Comparison of ENCODE assay signal across 2 cellular contexts in genomic region chr11:57207160-57207559, GRCh38.
A peak's percentile ranks its signal among the peaks of the same experiment; 100 is the strongest.
TF ChIP-seq lines count a peak whose summit lies in the region.

No MANE protein-coding gene starts in this region.

TF ChIP-seq in liver, 16 proteins besides CTCF, POLR2A, EP300 and RAD21:
- TF ChIP-seq ZBTB33 (IDR thresholded peaks at IDR 0.05), result no peak
- no peak for TF ChIP-seq TAF1 (conservative IDR thresholded peaks at IDR 0.05)
- peak; percentile 55 for TF ChIP-seq NR2F2 (IDR thresholded peaks at IDR 0.05)
- no peak for TF ChIP-seq SP1 (IDR thresholded peaks at IDR 0.05)
TF ChIP-seq in liver: peak in this region for 1.

TF ChIP-seq in HepG2, 621 proteins besides CTCF, POLR2A, EP300 and RAD21:
- TF ChIP-seq ZNF781 (CRISPR knock-in tag; IDR thresholded peaks at IDR 0.05; ENCODE audit: borderline replicate concordance, not compliant biosample characterization) (no peak), ZNF331 (CRISPR knock-in tag; IDR thresholded peaks at IDR 0.05) (no peak), ZMYM2 (CRISPR knock-in tag; IDR thresholded peaks at IDR 0.05) (no peak)
